28 cellular contexts compared by ENCODE assay signal in the genomic region with DNA sequence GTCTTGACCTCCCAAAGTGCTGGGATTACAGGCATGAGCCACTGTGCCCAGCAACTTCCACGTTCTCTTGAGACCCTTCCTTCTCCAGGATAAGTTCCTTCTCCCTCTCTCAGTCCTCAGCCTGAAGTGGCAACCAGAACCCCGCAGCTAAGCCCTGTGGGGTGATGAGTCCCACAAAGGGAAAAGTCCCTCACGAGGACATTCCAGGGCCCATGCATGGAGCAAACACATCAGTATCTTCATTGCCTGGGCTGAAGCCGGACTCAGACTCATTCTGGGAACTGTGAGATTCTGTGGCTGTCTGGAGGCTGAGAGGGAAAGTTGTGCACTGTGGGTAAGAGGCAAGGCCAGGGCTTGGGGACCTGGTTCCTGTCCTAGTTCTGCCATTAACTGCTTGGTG.
"Had no signal": no experiment of that assay in that cellular context is flagged by ENCODE, and none has a peak within 500 bp of the region (broad histone marks: within the 10 kb centered on the region; RNA-seq: fewer than 3 reads in every experiment).

No MANE protein-coding gene starts in this region.

- H3K4me3 Mint-ChIP-seq: naive thymus-derived CD4-positive, alpha-beta T cell; natural killer cell; neural crest cell; stimulated activated memory B cell treated with anti-CD40 and anti-IgM and Interleukin-4, amounts not matched to agents 10 μg/mL and 1 μg/mL and 100 μg/mL, for 72 hours; stimulated activated naive CD8-positive, alpha-beta T cell treated with anti-CD3 and anti-CD28 coated beads, Interleukin-15, amount 100 ng/mL, for 72 hours; type B pancreatic cell had no signal

- H3K4me2 ChIP-seq: smooth muscle cell had no signal

- H3K4me1 Mint-ChIP-seq: natural killer cell; stimulated activated memory B cell treated with anti-CD40 and anti-IgM and Interleukin-4, amounts not matched to agents 10 μg/mL and 1 μg/mL and 100 μg/mL, for 72 hours; stimulated activated naive CD8-positive, alpha-beta T cell treated with anti-CD3 and anti-CD28 coated beads, Interleukin-15, amount 100 ng/mL, for 72 hours had no signal

- H3K27me3 ChIP-seq: pancreas, testis, uterus had no signal

- H3K9me3 ChIP-seq: pancreas, prostate gland, testis, transverse colon, upper lobe of right lung had no signal

- H3K27ac Mint-ChIP-seq: naive thymus-derived CD4-positive, alpha-beta T cell; natural killer cell; stimulated activated memory B cell treated with anti-CD40 and anti-IgM and Interleukin-4, amounts not matched to agents 10 μg/mL and 1 μg/mL and 100 μg/mL, for 72 hours; stimulated activated naive CD8-positive, alpha-beta T cell treated with anti-CD3 and anti-CD28 coated beads, Interleukin-15, amount 100 ng/mL, for 72 hours; type B pancreatic cell had no signal

- ATAC-seq: naive thymus-derived CD4-positive, alpha-beta T cell; pancreas; stimulated activated memory B cell treated with anti-CD40 and anti-IgM and Interleukin-4, amounts not matched to agents 10 μg/mL and 1 μg/mL and 100 μg/mL, for 72 hours; stimulated activated naive CD8-positive, alpha-beta T cell treated with anti-CD3 and anti-CD28 coated beads, Interleukin-15, amount 100 ng/mL, for 72 hours; stimulated activated naive CD8-positive, alpha-beta T cell treated with anti-CD3 and anti-CD28 coated beads, Interleukin-15, Interleukin-2, amounts not matched to agents 100 U/mL and 50 U/mL, for 24 hours; upper lobe of right lung had no signal

- H3K36me3 Mint-ChIP-seq: naive thymus-derived CD4-positive, alpha-beta T cell; natural killer cell; type B pancreatic cell had no signal

- H3K36me3 ChIP-seq: pancreas, prostate gland, right atrium auricular region, spleen, suprapubic skin, tibial artery, transverse colon, upper lobe of right lung, uterus had no signal

- H3K27ac ChIP-seq: pancreas, prostate gland, right atrium auricular region, skin epidermis, spleen, suprapubic skin, testis, tibial artery, transverse colon, upper lobe of right lung, uterus had no signal

- DNase-seq: naive thymus-derived CD4-positive, alpha-beta T cell; natural killer cell; occipital lobe; pancreas; retina; spleen; stimulated activated CD4-positive, alpha-beta T cell treated with anti-CD3 and anti-CD28 coated beads, Interleukin-12 subunit alpha, Interleukin-12 subunit beta, amount 100 ng/mL, for 4 hours; stimulated activated CD4-positive, alpha-beta T cell treated with anti-CD3 and anti-CD28 coated beads, Interleukin-1b, Interleukin-23, amount 100 ng/mL, for 48 hours; stimulated activated CD4-positive, alpha-beta T cell treated with anti-CD3 and anti-CD28 coated beads, Interleukin-4, amount 100 ng/mL, for 1 hour; stimulated activated CD4-positive, alpha-beta T cell treated with anti-CD3 and anti-CD28 coated beads, Interleukin-4, amount 100 ng/mL, for 4 hours; stimulated activated CD8-positive, alpha-beta memory T cell treated with anti-CD3 and anti-CD28 coated beads, Interleukin-4, amount 100 ng/mL, for 48 hours; stimulated activated naive CD4-positive, alpha-beta T cell; stimulated activated naive CD8-positive, alpha-beta T cell treated with anti-CD3 and anti-CD28 coated beads, Interleukin-15, amount 100 ng/mL, for 72 hours; stimulated activated naive CD8-positive, alpha-beta T cell treated with anti-CD3 and anti-CD28 coated beads, Interleukin-15, Interleukin-2, amounts not matched to agents 100 U/mL and 50 U/mL, for 24 hours; substantia nigra; testis; tibial artery; transverse colon; upper lobe of right lung; uterus had no signal

- H3K4me1 ChIP-seq: prostate gland, right atrium auricular region, testis, upper lobe of right lung, uterus had no signal

- H3K4me3 ChIP-seq: pancreas, prostate gland, right atrium auricular region, skin epidermis, smooth muscle cell, spleen, suprapubic skin, testis, tibial artery, transverse colon, upper lobe of right lung, uterus had no signal
